Comparison of ENCODE assay signal across 9 cellular contexts in the genomic region with DNA sequence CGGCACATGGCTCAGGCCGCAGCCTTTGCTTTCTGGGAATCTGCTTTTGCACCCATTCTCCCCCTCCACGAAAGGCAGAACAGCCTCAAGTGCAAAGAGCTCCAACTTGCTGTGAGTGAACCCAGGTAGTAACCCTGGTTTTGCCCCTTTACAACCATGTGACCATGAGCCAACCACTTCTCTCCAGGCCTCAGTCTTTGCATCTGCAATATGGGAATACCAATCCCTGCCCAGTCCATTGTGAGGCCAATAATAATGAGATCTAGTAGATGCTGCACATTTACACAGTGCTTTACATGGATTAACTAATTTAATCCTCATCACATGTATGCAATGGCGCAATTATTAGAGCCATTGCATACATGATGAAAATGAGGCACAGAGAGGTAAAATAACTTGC. TPM values are rescaled to one million over a fixed set of nuclear protein-coding genes. Genes with fewer than 3 reads are reported as not detected.
"Had no signal": no experiment of that assay in that cellular context is flagged by ENCODE, and none has a peak within 500 bp of the region (broad histone marks: within the 10 kb centered on the region; RNA-seq: fewer than 3 reads in every experiment).

No MANE protein-coding gene starts in this region.

- DNase-seq: H7, HFFc6, IMR-90 had no signal

- H3K4me2 ChIP-seq: GM23338 had no signal

- H3K36me3 ChIP-seq: HAP-1 had no signal

- H3K27ac ChIP-seq: HL-60 had no signal

- ATAC-seq: HCT116, K562 had no signal

- H3K4me3 ChIP-seq: GM23338, HAP-1, K562 had no signal

- FAIRE-seq: K562 had no signal

- H3K9me3 ChIP-seq: HAP-1 had no signal

RNA-seq across cellular contexts. Expression of a gene that starts 4.7 kb away (rescaled TPM):
- total RNA-seq: HFFc6, HT1080, IMR-90, K562 had no signal
- polyA plus RNA-seq: IMR-90, K562 had no signal
